Comparison of ENCODE assay signal across 1 cellular context in genomic region chr22:38490915-38491314, GRCh38.
TF ChIP-seq lines count a peak whose summit lies in the region.

No MANE protein-coding gene starts in this region.

TF ChIP-seq in endothelial cell of umbilical vein, 7 proteins besides CTCF, POLR2A, EP300 and RAD21 (continued from another document):
- TF ChIP-seq EZH2 (IDR thresholded peaks at IDR 0.05; ENCODE audit: borderline replicate concordance, low read depth, low read length, severe bottlenecking) = no peak
- TF ChIP-seq, protein P1, sequence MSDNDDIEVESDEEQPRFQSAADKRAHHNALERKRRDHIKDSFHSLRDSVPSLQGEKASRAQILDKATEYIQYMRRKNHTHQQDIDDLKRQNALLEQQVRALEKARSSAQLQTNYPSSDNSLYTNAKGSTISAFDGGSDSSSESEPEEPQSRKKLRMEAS (IDR thresholded peaks at IDR 0.05; ENCODE audit: insufficient read depth, insufficient read length) = no peak
- no peak for TF ChIP-seq FOS (IDR thresholded peaks at IDR 0.05; ENCODE audit: borderline replicate concordance, insufficient read depth, low read length)
